In genomic region chr3:72641684-72642083, GRCh38 we compare ENCODE assay signal across 23 cellular contexts.
"Had no signal": no experiment of that assay in that cellular context is flagged by ENCODE, and none has a peak within 500 bp of the region (broad histone marks: within the 10 kb centered on the region; RNA-seq: fewer than 3 reads in every experiment).

No MANE protein-coding gene starts in this region.

- FAIRE-seq: TTC549 had no signal

- H3K4me1 ChIP-seq: ascending aorta had no signal

- H3K4me3 ChIP-seq: ascending aorta, cardiac muscle cell had no signal

- H3K27ac ChIP-seq: ascending aorta, cardiac muscle cell had no signal

- H3K9me3 ChIP-seq: ascending aorta had no signal

- H3K36me3 ChIP-seq: ascending aorta, cardiac muscle cell had no signal

- H3K27me3 ChIP-seq: ascending aorta, cardiac muscle cell had no signal

- DNase-seq: activated B cell treated with CpG ODN at 0.5 μM for 24 hours; activated CD4-positive, alpha-beta T cell treated with anti-CD3 and anti-CD28 coated beads for 1 hour; activated CD4-positive, alpha-beta T cell treated with anti-CD3 and anti-CD28 coated beads, Interleukin-2, amount 10 ng/mL, durations not matched to agents 24 days and 14 days; activated CD4-positive, alpha-beta T cell treated with anti-CD3 and anti-CD28 coated beads, Interleukin-2, amount 50 U/mL, for 48 hours; activated CD8-positive, alpha-beta memory T cell treated with anti-CD3 and anti-CD28 coated beads, Interleukin-2, amount 10 ng/mL, durations not matched to agents 7 days and 5 days; activated effector memory CD4-positive, alpha-beta T cell treated with anti-CD3 and anti-CD28 coated beads, Interleukin-2, amount 50 U/mL, for 16 hours; activated naive CD4-positive, alpha-beta T cell treated with Interleukin-2 at 50 U/mL for 16 hours; activated naive CD8-positive, alpha-beta T cell treated with anti-CD3 and anti-CD28 coated beads, Interleukin-2, amount 50 U/mL, for 24 hours; activated T-cell treated with anti-CD3 and anti-CD28 coated beads, Interleukin-2, amount 50 U/mL, for 24 hours; amniotic stem cell; Kasumi-1; NCI-H1105 treated with DMSO at 0.1 percent for 48 hours; NCI-H1436 treated with DMSO at 0.1 percent for 48 hours; NCI-H187; NCI-H2081; NCI-H446; NCI-H524; SIG-M5; T-helper 17 cell; T-helper 9 cell had no signal

- ATAC-seq: activated CD8-positive, alpha-beta memory T cell treated with anti-CD3 and anti-CD28 coated beads, Interleukin-2, amount 10 ng/mL, durations not matched to agents 7 days and 5 days; activated naive CD8-positive, alpha-beta T cell treated with anti-CD3 and anti-CD28 coated beads, Interleukin-2, amount 50 U/mL, for 24 hours; T-helper 17 cell had no signal
